26 cellular contexts compared by ENCODE assay signal in genomic region chr16:17391715-17392114, GRCh38.
DNase-seq lines count a peak whose midpoint lies in the region; ATAC-seq, FAIRE-seq and TF ChIP-seq lines count a peak whose summit lies in the region.
"Had no signal": no experiment of that assay in that cellular context is flagged by ENCODE, and none has a peak within 500 bp of the region (broad histone marks: within the 10 kb centered on the region; RNA-seq: fewer than 3 reads in every experiment).

No MANE protein-coding gene starts in this region.

- no peak overlapping the region; a peak in 1 of 4 replicates for H3K4me2 ChIP-seq in H1 (ENCODE audit: insufficient read depth in 1 of 2, low read depth in 2 of 2, low read length in 2 of 2)

- no peak overlapping the region for H3K4ac ChIP-seq in H1 (replicated peaks; ENCODE audit: insufficient read length, low read depth, low read length)

- H4K8ac ChIP-seq in H1 (ENCODE audit: extremely low read depth, insufficient read depth, low read length): no peak overlapping the region

- H3K9me3 Mint-ChIP-seq in neural crest cell (no peaks in the 10 kb centered on the region), MCF 10A (ENCODE audit: unreplicated experiment) (peaks cover 45% of the 10 kb centered on the region), Caco-2 (ENCODE audit: unreplicated experiment) (no peaks in the 10 kb centered on the region)
- no peaks in the 10 kb centered on the region for H3K9me3 Mint-ChIP-seq in stimulated activated effector memory CD8-positive, alpha-beta T cell treated with anti-CD3 and anti-CD28 coated beads, Interleukin-12 subunit alpha, Interleukin-12 subunit beta, amount 100 ng/mL, for 72 hours
- no peaks in the 10 kb centered on the region for H3K9me3 Mint-ChIP-seq in stimulated activated memory B cell treated with anti-CD40 and anti-IgM and Interleukin-4, amounts not matched to agents 10 μg/mL and 1 μg/mL and 100 μg/mL, for 72 hours
- H3K9me3 Mint-ChIP-seq: CD4-positive, CD25-positive, alpha-beta regulatory T cell; HFFc6 had no signal

- H3K27me3 Mint-ChIP-seq in neural crest cell (ENCODE audit: low read depth): no peaks in the 10 kb centered on the region
- H3K27me3 Mint-ChIP-seq in MCF 10A (ENCODE audit: insufficient read depth, unreplicated experiment): no peaks in the 10 kb centered on the region
- no peaks in the 10 kb centered on the region for H3K27me3 Mint-ChIP-seq in Caco-2 (ENCODE audit: insufficient read depth, unreplicated experiment)
- H3K27me3 Mint-ChIP-seq in stimulated activated memory B cell treated with anti-CD40 and anti-IgM and Interleukin-4, amounts not matched to agents 10 μg/mL and 1 μg/mL and 100 μg/mL, for 72 hours: no peaks in the 10 kb centered on the region

- peak overlapping the region; percentile 62 for H2BK12ac ChIP-seq in H1 (ENCODE audit: low read depth, low read length)

- POLR2A ChIA-PET in H1 (lab: Charles Lee; ENCODE audit: partially characterized antibody) (interaction anchor here (1.1 to 1.3 kb wide), 3 partner anchors 9 to 24 kb away, joined by 3 to 5 read pairs (median 3); no protein-coding TSS in a partner anchor), MCF 10A (lab: Yijun Ruan, JAX) (no interaction called here), Caco-2 (lab: Charles Lee) (no interaction called here)

- WGBS in right cardiac atrium: 95% methylated on average over 5 of the region's 5 CpGs
- 93% methylated on average over 5 of the region's 5 CpGs; no CpG with 5 or more reads in 1 of the 2 experiments for WGBS in H1 (ENCODE audit: extremely low coverage in 1 of 2, insufficient coverage in 1 of 2, insufficient read length in 1 of 2, insufficient replicate concordance in 2 of 2, low coverage in 1 of 2, low lambda C conversion rate in 2 of 2, missing lambda C conversion rate in 1 of 2), 2 experiments

- BruUV-seq in MCF 10A (replicated peaks; lab: Mats Ljungman, UMichigan): no TSS peak
- no TSS peak for BruUV-seq in Caco-2 (replicated peaks; lab: Mats Ljungman, UMichigan)

- peaks cover 3% of the 10 kb centered on the region for H3K4me1 ChIP-seq in right cardiac atrium (ENCODE audit: control insufficient read depth, insufficient read depth, low read length)
- H3K4me1 ChIP-seq in H1 (replicated peaks in 1 of 4; ENCODE audit: control insufficient read depth in 3 of 4, insufficient read depth in 4 of 4, low read length in 3 of 4): peaks cover 3 to 37% (median 24%) of the 10 kb centered on the region in 4 experiments
- peaks cover 3% of the 10 kb centered on the region; the same call in 1 of the 2 replicates for H3K4me1 ChIP-seq in Caco-2
- H3K4me1 ChIP-seq: HAP-1 had no signal

- no peak overlapping the region; the same call in 1 of the 2 replicates for H3K18ac ChIP-seq in H1 (ENCODE audit: extremely low read depth, low read length)

- peak overlapping the region; percentile 19 for H2BK120ac ChIP-seq in H1 (replicated peaks; ENCODE audit: low read depth, low read length)

- no peak for FAIRE-seq in H1 (lab: Jason Lieb, UNC)
- FAIRE-seq: D721Med, RCC 7860 had no signal

- TF ChIP-seq EP300 in H1 (IDR thresholded peaks at IDR 0.05; ENCODE audit: borderline replicate concordance in 1 of 2, low read depth in 2 of 2, low read length in 2 of 2): no peak

- CTCF ChIA-PET in H1 (lab: Charles Lee; ENCODE audit: partially characterized antibody) (interaction anchor here (1.0 kb wide), 1 partner anchor 113 kb away, joined by 3 read pairs; no protein-coding TSS in a partner anchor), MCF 10A (lab: Yijun Ruan, JAX) (no interaction called here), Caco-2 (lab: Charles Lee) (no interaction called here)

- H4K91ac ChIP-seq in H1 (replicated peaks; ENCODE audit: insufficient read length, low read length): no peak overlapping the region

- peak overlapping the region; percentile 36 for H3K27ac Mint-ChIP-seq in neural crest cell (ENCODE audit: unreplicated experiment)
- H3K27ac Mint-ChIP-seq in MCF 10A (ENCODE audit: low read depth, unreplicated experiment): no peak overlapping the region
- H3K27ac Mint-ChIP-seq in Caco-2 (ENCODE audit: unreplicated experiment): no peak overlapping the region
- no peak overlapping the region for H3K27ac Mint-ChIP-seq in stimulated activated effector memory CD8-positive, alpha-beta T cell treated with anti-CD3 and anti-CD28 coated beads, Interleukin-12 subunit alpha, Interleukin-12 subunit beta, amount 100 ng/mL, for 72 hours
- no peak overlapping the region for H3K27ac Mint-ChIP-seq in stimulated activated memory B cell treated with anti-CD40 and anti-IgM and Interleukin-4, amounts not matched to agents 10 μg/mL and 1 μg/mL and 100 μg/mL, for 72 hours
- H3K27ac Mint-ChIP-seq: HFFc6 had no signal

- H3K27me3 ChIP-seq in right cardiac atrium (ENCODE audit: control insufficient read depth, insufficient read depth): no peaks in the 10 kb centered on the region
- no peaks in the 10 kb centered on the region; a peak in 1 of 7 replicates for H3K27me3 ChIP-seq in H1 (replicated peaks in 1 of 4; ENCODE audit: control insufficient read depth in 3 of 4, extremely low read depth in 1 of 4, insufficient read depth in 3 of 4, low read length in 3 of 4)
- no peaks in the 10 kb centered on the region for H3K27me3 ChIP-seq in Caco-2 (replicated peaks; ENCODE audit: control insufficient read depth, insufficient read depth, low read length)
- H3K27me3 ChIP-seq: BLaER1, MG63 had no signal

- H3K9ac ChIP-seq in H1 (replicated peaks in 1 of 4; ENCODE audit: extremely low read depth in 1 of 4, low read depth in 3 of 4, low read length in 3 of 4): no peak overlapping the region
- H3K9ac ChIP-seq: BLaER1, GM23248 had no signal

- no peak overlapping the region for H2BK15ac ChIP-seq in H1 (ENCODE audit: low read length)

- peak overlapping the region; percentile 48; the same call in 1 of the 2 replicates for H2BK5ac ChIP-seq in H1 (ENCODE audit: low read depth, low read length)

- H3K23ac ChIP-seq in H1 (ENCODE audit: insufficient read length): no peak overlapping the region

- peaks cover 31% of the 10 kb centered on the region for H3K4me1 Mint-ChIP-seq in neural crest cell
- H3K4me1 Mint-ChIP-seq in MCF 10A (ENCODE audit: insufficient read depth, unreplicated experiment): no peaks in the 10 kb centered on the region
- peaks cover 12% of the 10 kb centered on the region for H3K4me1 Mint-ChIP-seq in Caco-2 (ENCODE audit: low read depth, unreplicated experiment)
- peaks cover 55% of the 10 kb centered on the region for H3K4me1 Mint-ChIP-seq in stimulated activated effector memory CD8-positive, alpha-beta T cell treated with anti-CD3 and anti-CD28 coated beads, Interleukin-12 subunit alpha, Interleukin-12 subunit beta, amount 100 ng/mL, for 72 hours
- H3K4me1 Mint-ChIP-seq in stimulated activated memory B cell treated with anti-CD40 and anti-IgM and Interleukin-4, amounts not matched to agents 10 μg/mL and 1 μg/mL and 100 μg/mL, for 72 hours: peaks cover 53% of the 10 kb centered on the region

- ATAC-seq in right cardiac atrium: no peak
- no peak for ATAC-seq in stimulated activated effector memory CD8-positive, alpha-beta T cell treated with anti-CD3 and anti-CD28 coated beads, Interleukin-12 subunit alpha, Interleukin-12 subunit beta, amount 100 ng/mL, for 72 hours
- no peak for ATAC-seq in stimulated activated memory B cell treated with anti-CD40 and anti-IgM and Interleukin-4, amounts not matched to agents 10 μg/mL and 1 μg/mL and 100 μg/mL, for 72 hours

- no peak for TF ChIP-seq RAD21 in H1 (IDR thresholded peaks at IDR 0.05 in 1 of 2, conservative IDR thresholded peaks at IDR 0.05 in 1 of 2; ENCODE audit: low read depth in 2 of 2, low read length in 2 of 2)

- H3K79me2 ChIP-seq in H1 (ENCODE audit: control insufficient read depth in 1 of 2, insufficient read depth in 2 of 2, low read length in 2 of 2): peaks cover 0 to 17% of the 10 kb centered on the region in 2 experiments; a peak in 2 of 4 replicates

- no peak overlapping the region for H4K5ac ChIP-seq in H1 (ENCODE audit: insufficient read length, low read depth, low read length)

- intact Hi-C loops in cardiac septum (cut with DNase I): no loop called here
- intact Hi-C loops in right cardiac atrium (cut with DNase I): no loop called here
- intact Hi-C loops in MCF 10A (cut with micrococcal nuclease): no loop called here
- intact Hi-C loops in Caco-2 (cut with micrococcal nuclease; ENCODE audit: unreplicated experiment): no loop called here

- no peaks in the 10 kb centered on the region for H4K20me1 ChIP-seq in H1 (replicated peaks in 1 of 2; ENCODE audit: control insufficient read depth in 1 of 2, insufficient read depth in 2 of 2, low read length in 2 of 2)

- H3K23me2 ChIP-seq in H1 (ENCODE audit: low read depth, low read length): no peaks in the 10 kb centered on the region

- no peak for TF ChIP-seq POLR2A in H1 (IDR thresholded peaks at IDR 0.05; ENCODE audit: control extremely low read depth in 1 of 2, low read depth in 2 of 2, low read length in 2 of 2)

- no peaks in the 10 kb centered on the region for H3K9me3 ChIP-seq in right cardiac atrium (ENCODE audit: control insufficient read depth, low read length)
- no peaks in the 10 kb centered on the region for H3K9me3 ChIP-seq in H1 (ENCODE audit: insufficient read depth in 2 of 2, low read depth in 1 of 2, low read length in 1 of 2)
- no peaks in the 10 kb centered on the region for H3K9me3 ChIP-seq in Caco-2
- H3K9me3 ChIP-seq: BLaER1, HAP-1, MG63 had no signal

- H2BK20ac ChIP-seq in H1 (ENCODE audit: low read length): peak overlapping the region; percentile 91; the same call in 1 of the 2 replicates

- H3K79me1 ChIP-seq in H1 (ENCODE audit: low read depth, low read length): peaks cover 4% of the 10 kb centered on the region; the same call in 1 of the 2 replicates

- H2AK5ac ChIP-seq in H1 (ENCODE audit: low read depth, low read length): peak overlapping the region; percentile 82

- H3K4me3 ChIP-seq in right cardiac atrium (ENCODE audit: low read length) (no peak overlapping the region), H1 (ENCODE audit: extremely low read depth in 1 of 4, insufficient read depth in 2 of 4, low read depth in 3 of 4, low read length in 4 of 4) (no peak overlapping the region), Caco-2 (ENCODE audit: low read depth, low read length) (no peak overlapping the region)
- H3K4me3 ChIP-seq: BLaER1, GM23248, HAP-1, MG63 had no signal

- H3K27ac ChIP-seq in right cardiac atrium (ENCODE audit: low read length): no peak overlapping the region
- no peak overlapping the region for H3K27ac ChIP-seq in H1 (ENCODE audit: low read depth, low read length)
- H3K27ac ChIP-seq: BLaER1, GM23248 had no signal

- H2AFZ ChIP-seq in H1 (ENCODE audit: low read length): no peak overlapping the region
- H2AFZ ChIP-seq: GM23248 had no signal

- no peak overlapping the region for H3K56ac ChIP-seq in H1 (replicated peaks; ENCODE audit: insufficient read length, low read depth, low read length)

- H3K36me3 Mint-ChIP-seq in neural crest cell (ENCODE audit: low read depth) (peaks cover 5% of the 10 kb centered on the region), MCF 10A (ENCODE audit: insufficient read depth, unreplicated experiment) (peaks cover 4% of the 10 kb centered on the region), Caco-2 (ENCODE audit: insufficient read depth, unreplicated experiment) (no peaks in the 10 kb centered on the region)
- no peaks in the 10 kb centered on the region for H3K36me3 Mint-ChIP-seq in stimulated activated effector memory CD8-positive, alpha-beta T cell treated with anti-CD3 and anti-CD28 coated beads, Interleukin-12 subunit alpha, Interleukin-12 subunit beta, amount 100 ng/mL, for 72 hours
- H3K36me3 Mint-ChIP-seq in stimulated activated memory B cell treated with anti-CD40 and anti-IgM and Interleukin-4, amounts not matched to agents 10 μg/mL and 1 μg/mL and 100 μg/mL, for 72 hours: peaks cover 40% of the 10 kb centered on the region

- TF ChIP-seq CTCF in H1 (IDR thresholded peaks at IDR 0.05; ENCODE audit: control extremely low read depth in 1 of 3, insufficient read depth in 1 of 3, low read depth in 1 of 3, low read length in 3 of 3) (no peak), neural crest cell (conservative IDR thresholded peaks at IDR 0.05) (no peak), MCF 10A (IDR thresholded peaks at IDR 0.05; ENCODE audit: unreplicated experiment) (no peak), Caco-2 (IDR thresholded peaks at IDR 0.05; ENCODE audit: insufficient read depth in 1 of 2, low read depth in 1 of 2, low read length in 1 of 2, severe bottlenecking in 1 of 2, unreplicated experiment in 1 of 2) (no peak)

- no peak overlapping the region for H3K14ac ChIP-seq in H1 (ENCODE audit: insufficient read length)

- H3K4me3 Mint-ChIP-seq in neural crest cell: no peak overlapping the region
- no peak overlapping the region for H3K4me3 Mint-ChIP-seq in MCF 10A (ENCODE audit: unreplicated experiment)
- no peak overlapping the region for H3K4me3 Mint-ChIP-seq in Caco-2 (ENCODE audit: unreplicated experiment)
- H3K4me3 Mint-ChIP-seq in stimulated activated effector memory CD8-positive, alpha-beta T cell treated with anti-CD3 and anti-CD28 coated beads, Interleukin-12 subunit alpha, Interleukin-12 subunit beta, amount 100 ng/mL, for 72 hours: no peak overlapping the region
- no peak overlapping the region for H3K4me3 Mint-ChIP-seq in stimulated activated memory B cell treated with anti-CD40 and anti-IgM and Interleukin-4, amounts not matched to agents 10 μg/mL and 1 μg/mL and 100 μg/mL, for 72 hours
- H3K4me3 Mint-ChIP-seq: CD4-positive, CD25-positive, alpha-beta regulatory T cell; HFFc6 had no signal

- DNase-seq in cardiac septum (ENCODE audit: low spot score) (peak; percentile 36), right cardiac atrium (no peak), H1 (ENCODE audit: low read depth in 1 of 2, low spot score in 2 of 2) (no peak), neural crest cell (ENCODE audit: low read depth, low spot score) (no peak), MCF 10A (ENCODE audit: unreplicated experiment) (no peak), Caco-2 (no peak)
- DNase-seq in stimulated activated effector memory CD8-positive, alpha-beta T cell treated with anti-CD3 and anti-CD28 coated beads, Interleukin-12 subunit alpha, Interleukin-12 subunit beta, amount 100 ng/mL, for 72 hours (ENCODE audit: low spot score in 2 of 2): no peak
- DNase-seq: 8988T; CD4-positive, CD25-positive, alpha-beta regulatory T cell; GM23248; HFFc6; KBM-7; MG63; NCI-H1105 treated with DMSO at 0.1 percent for 48 hours; NCI-H146; NCI-H1930; NCI-H2107; NCI-H446; NCI-H524 treated with DMSO at 0.1 percent for 48 hours; NCI-H774; SIG-M5 had no signal

- H3K36me3 ChIP-seq in H1 (ENCODE audit: control insufficient read depth in 2 of 4, insufficient read depth in 4 of 4, low read length in 3 of 4) (no peaks in the 10 kb centered on the region), Caco-2 (ENCODE audit: control insufficient read depth, insufficient read depth, low read length) (no peaks in the 10 kb centered on the region)
- H3K36me3 ChIP-seq: HAP-1 had no signal
